Comparison of ENCODE assay signal across 23 cellular contexts in genomic region chr16:49800441-49800840, GRCh38. TPM values are rescaled to one million over a fixed set of nuclear protein-coding genes. Genes with fewer than 3 reads are reported as not detected.
"Had no signal": no experiment of that assay in that cellular context is flagged by ENCODE, and none has a peak within 500 bp of the region (broad histone marks: within the 10 kb centered on the region; RNA-seq: fewer than 3 reads in every experiment).

No MANE protein-coding gene starts in this region.

- H3K27ac Mint-ChIP-seq: activated CD4-positive, alpha-beta memory T cell treated with anti-CD3 and anti-CD28 coated beads, Interleukin-2, amount 10 ng/mL, durations not matched to agents 7 days and 5 days; activated CD4-positive, alpha-beta T cell treated with anti-CD3 and anti-CD28 coated beads for 36 hours; activated naive CD8-positive, alpha-beta T cell treated with anti-CD3 and anti-CD28 coated beads, Interleukin-2, amount 10 ng/mL, durations not matched to agents 7 days and 5 days; activated T-helper 17 cell treated with anti-CD3 and anti-CD28 coated beads, Interleukin-2, amount 50 U/mL, for 72 hours; T-cell had no signal

- H3K9me3 Mint-ChIP-seq: activated CD4-positive, alpha-beta memory T cell treated with anti-CD3 and anti-CD28 coated beads, Interleukin-2, amount 10 ng/mL, durations not matched to agents 7 days and 5 days; activated naive CD8-positive, alpha-beta T cell treated with anti-CD3 and anti-CD28 coated beads, Interleukin-2, amount 10 ng/mL, durations not matched to agents 7 days and 5 days; activated T-helper 17 cell treated with anti-CD3 and anti-CD28 coated beads, Interleukin-2, amount 50 U/mL, for 72 hours; T-cell had no signal

- H3K9me3 ChIP-seq: adrenal gland had no signal

- DNase-seq: activated CD4-positive, alpha-beta memory T cell treated with anti-CD3 and anti-CD28 coated beads, Interleukin-2, amount 10 ng/mL, durations not matched to agents 7 days and 5 days; activated CD4-positive, alpha-beta T cell treated with anti-CD3 and anti-CD28 coated beads for 36 hours; activated CD4-positive, alpha-beta T cell treated with anti-CD3 and anti-CD28 coated beads, Interleukin-2, amount 50 U/mL, for 1 hour; activated gamma-delta T cell; activated naive CD4-positive, alpha-beta T cell treated with anti-CD3 and anti-CD28 coated beads, Interleukin-2, amount 50 U/mL, for 16 hours; activated naive CD8-positive, alpha-beta T cell treated with anti-CD3 and anti-CD28 coated beads, Interleukin-2, amount 10 ng/mL, durations not matched to agents 7 days and 5 days; activated T-cell treated with anti-CD3 and anti-CD28 coated beads for 4 hours; activated T-cell treated with anti-CD3 and anti-CD28 coated beads, Interleukin-2, amount 50 U/mL, for 48 hours; adrenal gland; Kasumi-1; KBM-7; NCI-H1105 treated with DMSO at 0.1 percent for 48 hours; NCI-H1436 treated with DMSO at 0.1 percent for 48 hours; NCI-H1930; NCI-H345; NCI-H510A treated with DMSO at 0.1 percent for 48 hours; OCI-M1; T-cell; T-helper 2 cell had no signal

- H3K27me3 Mint-ChIP-seq: activated CD4-positive, alpha-beta T cell treated with anti-CD3 and anti-CD28 coated beads for 36 hours had no signal

- H3K4me1 ChIP-seq: adrenal gland had no signal

- H3K36me3 ChIP-seq: adrenal gland had no signal

- H3K27ac ChIP-seq: adrenal gland, SK-N-MC, VCaP had no signal

- H3K27me3 ChIP-seq: adrenal gland had no signal

- H3K36me3 Mint-ChIP-seq: activated naive CD8-positive, alpha-beta T cell treated with anti-CD3 and anti-CD28 coated beads, Interleukin-2, amount 10 ng/mL, durations not matched to agents 7 days and 5 days; T-cell had no signal

- H3K4me3 Mint-ChIP-seq: activated CD4-positive, alpha-beta memory T cell treated with anti-CD3 and anti-CD28 coated beads, Interleukin-2, amount 10 ng/mL, durations not matched to agents 7 days and 5 days; activated CD4-positive, alpha-beta T cell treated with anti-CD3 and anti-CD28 coated beads for 36 hours; activated naive CD8-positive, alpha-beta T cell treated with anti-CD3 and anti-CD28 coated beads, Interleukin-2, amount 10 ng/mL, durations not matched to agents 7 days and 5 days; activated T-helper 17 cell treated with anti-CD3 and anti-CD28 coated beads, Interleukin-2, amount 50 U/mL, for 72 hours; T-cell had no signal

- H3K4me3 ChIP-seq: adrenal gland, SK-N-MC had no signal

- H3K4me1 Mint-ChIP-seq: activated CD4-positive, alpha-beta memory T cell treated with anti-CD3 and anti-CD28 coated beads, Interleukin-2, amount 10 ng/mL, durations not matched to agents 7 days and 5 days; activated CD4-positive, alpha-beta T cell treated with anti-CD3 and anti-CD28 coated beads for 36 hours; activated naive CD8-positive, alpha-beta T cell treated with anti-CD3 and anti-CD28 coated beads, Interleukin-2, amount 10 ng/mL, durations not matched to agents 7 days and 5 days; activated T-helper 17 cell treated with anti-CD3 and anti-CD28 coated beads, Interleukin-2, amount 50 U/mL, for 72 hours; T-cell had no signal

RNA-seq across cellular contexts. Expression of gene ZNF423, which starts 55.5 kb away (rescaled TPM):
- total RNA-seq: activated CD4-positive, alpha-beta memory T cell treated with anti-CD3 and anti-CD28 coated beads, Interleukin-2, amount 10 ng/mL, durations not matched to agents 7 days and 5 days; activated CD4-positive, alpha-beta T cell treated with anti-CD3 and anti-CD28 coated beads for 36 hours; activated CD8-positive, alpha-beta memory T cell treated with anti-CD3 and anti-CD28 coated beads for 36 hours; activated T-helper 17 cell treated with anti-CD3 and anti-CD28 coated beads, Interleukin-2, amount 50 U/mL, for 72 hours had no signal
